Comparison of ENCODE assay signal across 8 cellular contexts in genomic region chr6:143232849-143233248, GRCh38.
DNase-seq lines count a peak whose midpoint lies in the region; ATAC-seq and TF ChIP-seq lines count a peak whose summit lies in the region.

No MANE protein-coding gene starts in this region.

- no peaks in the 10 kb centered on the region for H3K79me2 ChIP-seq in hepatocyte

- no peaks in the 10 kb centered on the region for H3K4me1 ChIP-seq in hepatocyte (ENCODE audit: insufficient read depth)

- H3K4me3 ChIP-seq in Jurkat, Clone E6-1 (ENCODE audit: low read length): no peak overlapping the region
- H3K4me3 ChIP-seq in hepatocyte: no peak overlapping the region

- no peak overlapping the region for H3K4me2 ChIP-seq in hepatocyte

- no peaks in the 10 kb centered on the region for H3K27me3 Mint-ChIP-seq in natural killer cell (ENCODE audit: low read depth in 2 of 2)
- no peaks in the 10 kb centered on the region for H3K27me3 Mint-ChIP-seq in natural killer cell treated with Interleukin-12 subunit alpha and Interleukin-12 subunit beta and Interleukin-15 and Interleukin-18, amount 100 ng/mL, for 72 hours
- no peaks in the 10 kb centered on the region for H3K27me3 Mint-ChIP-seq in type B pancreatic cell

- TF ChIP-seq CTCF in natural killer cell (IDR thresholded peaks at IDR 0.05): peak; percentile 22
- peak; percentile 37 for TF ChIP-seq CTCF in hepatocyte (IDR thresholded peaks at IDR 0.05; ENCODE audit: poor library complexity)
- TF ChIP-seq CTCF in type B pancreatic cell (conservative IDR thresholded peaks at IDR 0.05): peak; percentile 67

- no peak overlapping the region for H3K27ac Mint-ChIP-seq in natural killer cell
- no peak overlapping the region for H3K27ac Mint-ChIP-seq in natural killer cell treated with Interleukin-12 subunit alpha and Interleukin-12 subunit beta and Interleukin-15 and Interleukin-18, amount 100 ng/mL, for 72 hours
- H3K27ac Mint-ChIP-seq in type B pancreatic cell: no peak overlapping the region

- H3K36me3 Mint-ChIP-seq in natural killer cell (no peaks in the 10 kb centered on the region), type B pancreatic cell (no peaks in the 10 kb centered on the region)
- H3K36me3 Mint-ChIP-seq in natural killer cell treated with Interleukin-12 subunit alpha and Interleukin-12 subunit beta and Interleukin-15 and Interleukin-18, amount 100 ng/mL, for 72 hours: no peaks in the 10 kb centered on the region

- ATAC-seq in natural killer cell: peak in 1 of 3 donors; percentile 41
- ATAC-seq in natural killer cell treated with Interleukin-12 subunit alpha and Interleukin-12 subunit beta and Interleukin-15 and Interleukin-18, amount 100 ng/mL, for 72 hours: no peak

- H2AFZ ChIP-seq in hepatocyte: no peak overlapping the region

- H3K9me3 Mint-ChIP-seq in natural killer cell: no peaks in the 10 kb centered on the region
- no peaks in the 10 kb centered on the region for H3K9me3 Mint-ChIP-seq in natural killer cell treated with Interleukin-12 subunit alpha and Interleukin-12 subunit beta and Interleukin-15 and Interleukin-18, amount 100 ng/mL, for 72 hours
- no peaks in the 10 kb centered on the region for H3K9me3 Mint-ChIP-seq in type B pancreatic cell

- H4K20me1 ChIP-seq in hepatocyte (ENCODE audit: insufficient read depth, poor library complexity, severe bottlenecking): no peaks in the 10 kb centered on the region

- H3K9me3 ChIP-seq in hepatocyte (ENCODE audit: low read depth): no peaks in the 10 kb centered on the region

- no peaks in the 10 kb centered on the region for H3K27me3 ChIP-seq in hepatocyte

- intact Hi-C loops in natural killer cell (cut with micrococcal nuclease): loop anchor here (1.0 kb wide), 1 partner anchor 194 kb away; no protein-coding TSS in a partner anchor

- H3K9me2 ChIP-seq in hepatocyte (replicated peaks; ENCODE audit: insufficient read depth): no peaks in the 10 kb centered on the region

- WGBS in hepatocyte (ENCODE audit: low lambda C conversion rate, missing lambda C conversion rate): 100% methylated on average over 4 of the region's 4 CpGs

- H3K36me3 ChIP-seq in hepatocyte (replicated peaks; ENCODE audit: insufficient read depth, low read depth): no peaks in the 10 kb centered on the region

- H3K4me3 Mint-ChIP-seq in natural killer cell (no peak overlapping the region), type B pancreatic cell (no peak overlapping the region)
- no peak overlapping the region for H3K4me3 Mint-ChIP-seq in natural killer cell treated with Interleukin-12 subunit alpha and Interleukin-12 subunit beta and Interleukin-15 and Interleukin-18, amount 100 ng/mL, for 72 hours

- H3K4me1 Mint-ChIP-seq in natural killer cell: no peaks in the 10 kb centered on the region
- no peaks in the 10 kb centered on the region for H3K4me1 Mint-ChIP-seq in natural killer cell treated with Interleukin-12 subunit alpha and Interleukin-12 subunit beta and Interleukin-15 and Interleukin-18, amount 100 ng/mL, for 72 hours (ENCODE audit: low read depth in 2 of 2)
- H3K4me1 Mint-ChIP-seq in type B pancreatic cell (ENCODE audit: unreplicated experiment): no peaks in the 10 kb centered on the region

- DNase-seq in natural killer cell (no peak), hepatocyte (ENCODE audit: low spot score) (peak; percentile 28), type B pancreatic cell (ENCODE audit: extremely low spot score, unreplicated experiment) (no peak), putamen (ENCODE audit: low spot score) (no peak), pons (ENCODE audit: low spot score) (no peak)
- DNase-seq in natural killer cell treated with Interleukin-12 subunit alpha and Interleukin-12 subunit beta and Interleukin-15 and Interleukin-18, amount 100 ng/mL, for 72 hours (ENCODE audit: low spot score): no peak
- peak; percentile 16 for DNase-seq in Jurkat, Clone E6-1 (ENCODE audit: low read depth, low spot score)
- peak; percentile 39 to 44 for DNase-seq in activated T-cell treated with anti-CD3 and anti-CD28 coated beads, Interleukin-2, amount 50 U/mL, for 48 hours

- no peak overlapping the region for H3K27ac ChIP-seq in hepatocyte

Comparison
In these comparisons a context has a peak if more than half of its experiments do, and no peak if none do; other contexts are left out.
1. DNase-seq: peak in Jurkat, Clone E6-1 (single experiment), activated T-cell treated with anti-CD3 and anti-CD28 coated beads, Interleukin-2, amount 50 U/mL, for 48 hours (2 of 2) and hepatocyte (single experiment); none in natural killer cell (single experiment), natural killer cell treated with Interleukin-12 subunit alpha and Interleukin-12 subunit beta and Interleukin-15 and Interleukin-18, amount 100 ng/mL, for 72 hours (single experiment), type B pancreatic cell (single experiment), putamen (single experiment) and pons (single experiment).
2. Peak in every context shown above with its lines, with median percentiles within 50 percentile points of each other: CTCF ChIP-seq.